ENCODE assay signal across 8 cellular contexts in the genomic region with DNA sequence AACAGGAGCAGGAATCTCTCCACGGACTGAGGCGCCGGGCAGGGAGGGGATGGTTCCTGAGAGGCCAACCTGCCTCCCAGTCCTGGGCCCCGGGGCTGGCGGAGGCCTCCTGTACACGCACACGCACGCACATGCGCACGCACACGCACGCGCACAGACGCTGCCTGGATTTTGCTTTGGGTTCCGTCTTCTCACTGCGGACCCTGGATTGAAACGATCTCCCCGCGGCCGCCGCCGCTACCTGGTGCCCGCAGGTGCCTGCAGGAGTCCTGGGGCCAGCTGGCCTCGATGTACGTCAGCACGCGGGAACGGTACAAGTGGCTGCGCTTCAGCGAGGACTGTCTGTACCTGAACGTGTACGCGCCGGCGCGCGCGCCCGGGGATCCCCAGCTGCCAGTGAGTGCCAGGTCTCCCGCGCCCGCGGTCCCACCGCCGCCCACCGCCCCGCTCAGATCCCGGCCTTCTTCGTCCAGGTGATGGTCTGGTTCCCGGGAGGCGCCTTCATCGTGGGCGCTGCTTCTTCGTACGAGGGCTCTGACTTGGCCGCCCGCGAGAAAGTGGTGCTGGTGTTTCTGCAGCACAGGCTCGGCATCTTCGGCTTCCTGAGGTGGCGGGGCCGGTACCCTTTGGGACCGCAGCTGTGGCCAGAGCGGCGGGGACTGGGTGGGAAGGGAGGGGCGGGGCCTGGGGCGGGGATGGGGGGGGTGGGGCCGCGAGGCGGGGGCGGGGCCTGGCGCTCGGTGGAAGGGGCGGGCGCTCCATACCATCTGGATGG. TPM values are rescaled to one million over a fixed set of nuclear protein-coding genes. Genes with fewer than 3 reads are reported as not detected.
DNase-seq lines count a peak whose midpoint lies in the region; ATAC-seq and TF ChIP-seq lines count a peak whose summit lies in the region.

No MANE protein-coding gene starts in this region.

- DNase-seq in NCI-H524 (lab: John Stamatoyannopoulos, UW) (peak; percentile 64 to 73), NCI-H524 treated with DMSO at 0.1 percent for 48 hours (lab: John Stamatoyannopoulos, UW) (no peak), RWPE2 (ENCODE audit: low spot score) (no peak), left cardiac atrium (peak; percentile 58), pons (ENCODE audit: low spot score) (peak; percentile 42), NOMO-1 treated with dmso at 0.1 percent for 144 hours (lab: John Stamatoyannopoulos, UW; ENCODE audit: unreplicated experiment) (no peak)
- peak; percentile 49 for DNase-seq in activated naive CD8-positive, alpha-beta T cell treated with anti-CD3 and anti-CD28 coated beads for 36 hours

- H3K27ac ChIP-seq in RWPE2 (ENCODE audit: poor library complexity, severe bottlenecking), result no peak overlapping the region

- H3K27me3 Mint-ChIP-seq in activated naive CD8-positive, alpha-beta T cell treated with anti-CD3 and anti-CD28 coated beads for 36 hours, result no peaks in the 10 kb centered on the region

- H3K4me1 Mint-ChIP-seq in activated naive CD8-positive, alpha-beta T cell treated with anti-CD3 and anti-CD28 coated beads for 36 hours, result peaks cover 9% of the 10 kb centered on the region

- H3K36me3 Mint-ChIP-seq in activated naive CD8-positive, alpha-beta T cell treated with anti-CD3 and anti-CD28 coated beads for 36 hours, result no peaks in the 10 kb centered on the region

- H3K9me3 Mint-ChIP-seq in activated naive CD8-positive, alpha-beta T cell treated with anti-CD3 and anti-CD28 coated beads for 36 hours, result no peaks in the 10 kb centered on the region

- H3K27ac Mint-ChIP-seq in activated naive CD8-positive, alpha-beta T cell treated with anti-CD3 and anti-CD28 coated beads for 36 hours, result peak overlapping the region; percentile 2

- peak overlapping the region; percentile 68 for H3K4me3 Mint-ChIP-seq in activated naive CD8-positive, alpha-beta T cell treated with anti-CD3 and anti-CD28 coated beads for 36 hours

- H3K4me3 ChIP-seq in RWPE2 (ENCODE audit: severe bottlenecking), result peak overlapping the region; percentile 34

- no peaks in the 10 kb centered on the region for H3K27me3 ChIP-seq in RWPE2 (ENCODE audit: insufficient read depth, poor library complexity, severe bottlenecking)

- ATAC-seq in RWPE2 (ENCODE audit: low read depth), result peak; percentile 43
- ATAC-seq in left cardiac atrium, result peak; percentile 62 to 76
- no peak for ATAC-seq in HG03521 (IDR thresholded peaks at IDR 0.05; ENCODE audit: unreplicated experiment)

- no peaks in the 10 kb centered on the region for H3K9me3 ChIP-seq in RWPE2 (ENCODE audit: severe bottlenecking)

- TF ChIP-seq CTCF in RWPE2 (IDR thresholded peaks at IDR 0.05; ENCODE audit: poor library complexity, severe bottlenecking), result no peak

- no peaks in the 10 kb centered on the region for H3K36me3 ChIP-seq in RWPE2 (ENCODE audit: low read depth)

- intact Hi-C loops in left cardiac atrium (cut with DNase I), result no loop called here

- H3K4me1 ChIP-seq in RWPE2 (ENCODE audit: insufficient read depth, poor library complexity, severe bottlenecking), result peaks cover 7% of the 10 kb centered on the region

RNA-seq across cellular contexts. Expression of a gene that starts 12.2 kb away (rescaled TPM):
- 1 to 10 TPM; 3.5 to 4.6 TPM for total RNA-seq in activated naive CD8-positive, alpha-beta T cell treated with anti-CD3 and anti-CD28 coated beads for 36 hours
- 1 to 10 TPM; 5.2 to 8.5 TPM for total RNA-seq in left cardiac atrium

RNA-seq across cellular contexts. Expression of a gene that starts 28.4 kb away (rescaled TPM):
- total RNA-seq in activated naive CD8-positive, alpha-beta T cell treated with anti-CD3 and anti-CD28 coated beads for 36 hours, result 100 to 1,000 TPM; 110 to 114 TPM
- 10 to 100 TPM; 29.2 to 34.6 TPM for total RNA-seq in left cardiac atrium

RNA-seq across cellular contexts. Expression of a gene that starts 39.5 kb away (rescaled TPM):
- under 1 TPM; 0.43 to 0.80 TPM for total RNA-seq in activated naive CD8-positive, alpha-beta T cell treated with anti-CD3 and anti-CD28 coated beads for 36 hours
- total RNA-seq in left cardiac atrium, result 1 to 10 TPM in 1 of 2 donors, under 1 TPM in 1; 0.63 to 1.4 TPM

Comparison
In these comparisons a context has a peak if more than half of its experiments do, and no peak if none do; other contexts are left out.
1. DNase-seq: peak in NCI-H524 (2 of 2), activated naive CD8-positive, alpha-beta T cell treated with anti-CD3 and anti-CD28 coated beads for 36 hours (single experiment), left cardiac atrium (single experiment) and pons (single experiment); none in NCI-H524 treated with DMSO at 0.1 percent for 48 hours (single experiment), RWPE2 (single experiment) and NOMO-1 treated with dmso at 0.1 percent for 144 hours (single experiment).